Comparison of ENCODE assay signal across 17 cellular contexts in the genomic region with DNA sequence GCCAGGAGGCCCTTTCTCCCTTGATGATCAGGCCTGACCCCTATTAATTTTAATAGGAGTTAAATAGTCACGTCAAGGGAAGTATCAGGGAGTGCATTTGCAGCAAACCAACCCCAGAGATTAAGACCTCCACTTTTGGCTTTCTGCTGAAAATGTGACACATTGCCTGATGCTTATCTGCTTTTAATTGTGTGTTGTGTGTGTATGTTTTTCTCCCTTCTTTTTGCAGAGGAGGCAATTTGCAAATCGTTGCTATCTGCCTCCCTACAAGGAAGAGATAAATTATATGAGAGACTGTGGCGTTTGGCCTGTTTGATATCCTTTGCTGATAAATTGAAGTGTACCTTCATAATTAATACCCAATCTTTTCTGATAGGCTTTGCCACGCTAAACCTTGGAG.
DNase-seq lines count a peak whose midpoint lies in the region; ATAC-seq, FAIRE-seq and TF ChIP-seq lines count a peak whose summit lies in the region.
"Had no signal": no experiment of that assay in that cellular context is flagged by ENCODE, and none has a peak within 500 bp of the region (broad histone marks: within the 10 kb centered on the region; RNA-seq: fewer than 3 reads in every experiment).

No MANE protein-coding gene starts in this region.

- FAIRE-seq in GM12878 (lab: Jason Lieb, UNC), result peak; percentile 47

- H3K9me2 ChIP-seq in PC-3 (replicated peaks; ENCODE audit: low read length), result no peaks in the 10 kb centered on the region

- TF ChIP-seq EP300 in GM12878 (IDR thresholded peaks at IDR 0.05; ENCODE audit: borderline replicate concordance in 1 of 2, control insufficient read depth in 1 of 2, low read depth in 2 of 2, low read length in 2 of 2), result no peak

- H3K79me1 ChIP-seq in H9 (ENCODE audit: insufficient read depth, low read depth, low read length, poor library complexity, severe bottlenecking), result no peaks in the 10 kb centered on the region

- TF ChIP-seq POLR2A in GM12878 (IDR thresholded peaks at IDR 0.05; ENCODE audit: low read depth, low read length), result no peak

- H2AK5ac ChIP-seq in H9 (ENCODE audit: insufficient read length, low read length), result no peak overlapping the region

- H2BK15ac ChIP-seq in H9 (ENCODE audit: low read depth, low read length), result no peak overlapping the region

- H3K18ac ChIP-seq in H9 (ENCODE audit: insufficient read length, low read depth, low read length), result no peak overlapping the region

- peak overlapping the region; percentile 96 for H3K27ac Mint-ChIP-seq in activated T-cell treated with anti-CD3 and anti-CD28 coated beads, Interleukin-2, amount 50 U/mL, for 72 hours
- H3K27ac Mint-ChIP-seq in stimulated activated naive CD8-positive, alpha-beta T cell treated with anti-CD3 and anti-CD28 coated beads, Interleukin-15, amount 100 ng/mL, for 72 hours, result peak overlapping the region; percentile 21 to 97
- H3K27ac Mint-ChIP-seq in H9, result no peak overlapping the region
- H3K27ac Mint-ChIP-seq: mesothelial cell of epicardium had no signal

- no peak overlapping the region for H2BK5ac ChIP-seq in H9 (ENCODE audit: insufficient read length, low read length)

- no peak overlapping the region for H4K8ac ChIP-seq in H9 (replicated peaks; ENCODE audit: insufficient read length, low read depth, low read length)

- H3K14ac ChIP-seq in H9 (ENCODE audit: insufficient read depth, low read length), result no peak overlapping the region

- no peak overlapping the region for H4K5ac ChIP-seq in H9 (ENCODE audit: insufficient read length, low read depth, low read length)

- H3K36me3 ChIP-seq in PC-3 (ENCODE audit: low read depth, low read length), result no peaks in the 10 kb centered on the region
- H3K36me3 ChIP-seq in GM12878 (ENCODE audit: control insufficient read depth in 2 of 2, insufficient read depth in 2 of 2, low read length in 1 of 2), result no peaks in the 10 kb centered on the region
- H3K36me3 ChIP-seq: gastroesophageal sphincter had no signal

- H3K9me3 ChIP-seq in PC-3 (ENCODE audit: low read length) (no peaks in the 10 kb centered on the region), GM12878 (replicated peaks; ENCODE audit: control insufficient read depth, insufficient read depth, low read length) (no peaks in the 10 kb centered on the region), H9 (ENCODE audit: control insufficient read depth, low read depth, low read length) (no peaks in the 10 kb centered on the region)

- BruUV-seq in PC-3 (replicated peaks; lab: Mats Ljungman, UMichigan) (no TSS peak), GM12878 (replicated peaks; lab: Mats Ljungman, UMichigan) (no TSS peak)

- H3K4me1 ChIP-seq in PC-3 (ENCODE audit: insufficient read depth, low read length) (no peaks in the 10 kb centered on the region), GM12878 (ENCODE audit: control insufficient read depth, insufficient read depth, low read length) (no peaks in the 10 kb centered on the region; the same call in 1 of the 2 replicates), H9 (ENCODE audit: insufficient read depth, low read length) (no peaks in the 10 kb centered on the region)
- H3K4me1 ChIP-seq: gastroesophageal sphincter had no signal

- intact Hi-C loops in PC-3 (cut with micrococcal nuclease), result no loop called here
- intact Hi-C loops in GM12878 (cut with micrococcal nuclease; ENCODE audit: unreplicated experiment), result loop anchor here (10.0 kb wide), 2 partner anchors 185 to 315 kb away; no protein-coding TSS in a partner anchor

- H3K27me3 Mint-ChIP-seq in activated T-cell treated with anti-CD3 and anti-CD28 coated beads, Interleukin-2, amount 50 U/mL, for 72 hours (ENCODE audit: low read depth), result no peaks in the 10 kb centered on the region
- no peaks in the 10 kb centered on the region for H3K27me3 Mint-ChIP-seq in stimulated activated naive CD8-positive, alpha-beta T cell treated with anti-CD3 and anti-CD28 coated beads, Interleukin-15, amount 100 ng/mL, for 72 hours
- H3K27me3 Mint-ChIP-seq in H9 (ENCODE audit: low read depth), result no peaks in the 10 kb centered on the region; the same call in 1 of the 2 replicates

- H3K56ac ChIP-seq in H9 (ENCODE audit: insufficient read length, low read depth, low read length), result no peak overlapping the region

- peaks cover 4% of the 10 kb centered on the region in 2 donors for H3K9me3 Mint-ChIP-seq in activated T-cell treated with anti-CD3 and anti-CD28 coated beads, Interleukin-2, amount 50 U/mL, for 72 hours
- H3K9me3 Mint-ChIP-seq in stimulated activated naive CD8-positive, alpha-beta T cell treated with anti-CD3 and anti-CD28 coated beads, Interleukin-15, amount 100 ng/mL, for 72 hours, result peaks cover 13 to 16% of the 10 kb centered on the region in 2 donors
- H3K9me3 Mint-ChIP-seq in H9, result peaks cover 5 to 6% of the 10 kb centered on the region in 2 experiments

- no peak overlapping the region for H3K4ac ChIP-seq in H9 (ENCODE audit: low read depth, low read length)

- H3K36me3 Mint-ChIP-seq in activated T-cell treated with anti-CD3 and anti-CD28 coated beads, Interleukin-2, amount 50 U/mL, for 72 hours (ENCODE audit: insufficient read depth in 2 of 2), result peaks cover 7 to 10% of the 10 kb centered on the region in 2 donors
- H3K36me3 Mint-ChIP-seq in H9 (ENCODE audit: insufficient read depth in 1 of 3, low read depth in 3 of 3), result peaks cover under 1 to 8% (median 3%) of the 10 kb centered on the region in 3 experiments; a peak in 5 of 7 replicates
- H3K36me3 Mint-ChIP-seq: mesothelial cell of epicardium had no signal

- H3K9ac ChIP-seq in PC-3 (ENCODE audit: low read length) (no peak overlapping the region), GM12878 (ENCODE audit: control insufficient read depth, insufficient read depth, low read length) (no peak overlapping the region), H9 (ENCODE audit: extremely low read depth, insufficient read length, low read length) (no peak overlapping the region)

- RAD21 ChIA-PET in GM12878 (lab: Charles Lee; ENCODE audit: unreplicated experiment), result interaction anchor here (0.7 kb wide), 2 partner anchors 27 to 37 kb away, joined by 3 read pairs; no protein-coding TSS in a partner anchor

- H2BK120ac ChIP-seq in H9 (ENCODE audit: low read depth, low read length, poor library complexity, severe bottlenecking), result no peak overlapping the region

- H3K23ac ChIP-seq in H9 (ENCODE audit: insufficient read length, low read depth, low read length), result no peak overlapping the region

- H3K79me2 ChIP-seq in PC-3 (ENCODE audit: low read length) (no peaks in the 10 kb centered on the region), GM12878 (ENCODE audit: control insufficient read depth, insufficient read depth, low read length) (no peaks in the 10 kb centered on the region), H9 (ENCODE audit: insufficient read depth, low read length) (no peaks in the 10 kb centered on the region)

- H3K4me3 Mint-ChIP-seq in activated T-cell treated with anti-CD3 and anti-CD28 coated beads, Interleukin-2, amount 50 U/mL, for 72 hours, result peak overlapping the region; percentile 72 to 93
- H3K4me3 Mint-ChIP-seq in stimulated activated naive CD8-positive, alpha-beta T cell treated with anti-CD3 and anti-CD28 coated beads, Interleukin-15, amount 100 ng/mL, for 72 hours, result peak overlapping the region; percentile 82 to 90
- H3K4me3 Mint-ChIP-seq in H9, result no peak overlapping the region
- H3K4me3 Mint-ChIP-seq: brain, mesothelial cell of epicardium had no signal

- H2AFZ ChIP-seq in PC-3 (ENCODE audit: low read length), result no peak overlapping the region
- no peak overlapping the region for H2AFZ ChIP-seq in GM12878 (ENCODE audit: control insufficient read depth, low read depth, low read length)
- no peak overlapping the region for H2AFZ ChIP-seq in H9 (ENCODE audit: low read length)
- H2AFZ ChIP-seq: PC-9 had no signal

- H4K91ac ChIP-seq in H9 (ENCODE audit: insufficient read length, low read depth, low read length), result no peak overlapping the region

- H2BK12ac ChIP-seq in H9 (ENCODE audit: insufficient read length, low read depth, low read length), result no peak overlapping the region

- no peaks in the 10 kb centered on the region for H3K27me3 ChIP-seq in PC-3 (ENCODE audit: low read length)
- H3K27me3 ChIP-seq in GM12878 (replicated peaks in 1 of 2; ENCODE audit: control insufficient read depth in 2 of 2, insufficient read depth in 2 of 2, low read length in 1 of 2), result no peaks in the 10 kb centered on the region
- no peaks in the 10 kb centered on the region for H3K27me3 ChIP-seq in H9 (ENCODE audit: insufficient read depth, low read length)
- H3K27me3 ChIP-seq: gastroesophageal sphincter had no signal

- SMC1A ChIA-PET in GM12878 (lab: Charles Lee; ENCODE audit: uncharacterized antibody, unreplicated experiment), result interaction anchor here (0.7 to 1.3 kb wide), 2 partner anchors 78 to 168 kb away, joined by 3 read pairs; no protein-coding TSS in a partner anchor

- POLR2A ChIA-PET in PC-3 (lab: Charles Lee; ENCODE audit: unreplicated experiment), result no interaction called here
- POLR2A ChIA-PET in GM12878 (lab: Charles Lee), result interaction anchor here (0.7 kb wide), 1 partner anchor 919 kb away, joined by 6 read pairs; no protein-coding TSS in a partner anchor

- WGBS in GM12878 (ENCODE audit: insufficient coverage, insufficient replicate concordance, low lambda C conversion rate, missing lambda C conversion rate), result 21% methylated on average over 4 of the region's 4 CpGs
- no CpG with 5 or more reads among the region's 4 CpGs for WGBS in H9 (ENCODE audit: extremely low coverage, insufficient read length, low lambda C conversion rate)

- H3F3A ChIP-seq in PC-3 (ENCODE audit: low read length, unreplicated experiment), result no peaks in the 10 kb centered on the region

- no peak for TF ChIP-seq CTCF in PC-3 (conservative IDR thresholded peaks at IDR 0.05; ENCODE audit: low read depth, low read length)
- no peak for TF ChIP-seq CTCF in GM12878 (IDR thresholded peaks at IDR 0.05 in 2 of 3, conservative IDR thresholded peaks at IDR 0.05 in 1 of 3; ENCODE audit: control insufficient read depth in 2 of 3, extremely low read depth in 1 of 3, insufficient read depth in 1 of 3, low read depth in 3 of 3, low read length in 3 of 3)
- TF ChIP-seq CTCF in H9 (conservative IDR thresholded peaks at IDR 0.05), result no peak

- H3K4me3 ChIP-seq in PC-3 (ENCODE audit: low read length) (peak overlapping the region; percentile 26; the same call in 1 of the 2 replicates), GM12878 (no peak overlapping the region)
- H3K4me3 ChIP-seq: gastroesophageal sphincter, PC-9 had no signal

- H4K20me1 ChIP-seq in PC-3 (ENCODE audit: low read length), result no peaks in the 10 kb centered on the region
- no peaks in the 10 kb centered on the region for H4K20me1 ChIP-seq in GM12878 (ENCODE audit: control insufficient read depth, insufficient read depth)
- H4K20me1 ChIP-seq in H9 (ENCODE audit: control insufficient read depth, insufficient read depth, insufficient read length), result no peaks in the 10 kb centered on the region

- H3K4me2 ChIP-seq in PC-3 (ENCODE audit: low read length) (peak overlapping the region; percentile 63), GM12878 (ENCODE audit: control insufficient read depth, insufficient read depth) (no peak overlapping the region), H9 (ENCODE audit: insufficient read depth, insufficient read length, low read length) (no peak overlapping the region)
- H3K4me2 ChIP-seq: PC-9 had no signal

- H3K23me2 ChIP-seq in H9 (ENCODE audit: insufficient read length, low read depth, low read length, poor library complexity, severe bottlenecking), result no peaks in the 10 kb centered on the region

- TF ChIP-seq RAD21 in GM12878 (IDR thresholded peaks at IDR 0.05; ENCODE audit: insufficient read depth, low read depth, low read length), result no peak

- in situ Hi-C loops in GM12878 (cut with MboI), result no loop called here

- H3T11ph ChIP-seq in H9 (ENCODE audit: low read length), result no peak overlapping the region

- H3K4me1 Mint-ChIP-seq in activated T-cell treated with anti-CD3 and anti-CD28 coated beads, Interleukin-2, amount 50 U/mL, for 72 hours (ENCODE audit: low read depth), result peaks cover 48% of the 10 kb centered on the region
- H3K4me1 Mint-ChIP-seq in stimulated activated naive CD8-positive, alpha-beta T cell treated with anti-CD3 and anti-CD28 coated beads, Interleukin-15, amount 100 ng/mL, for 72 hours, result peaks cover 50% of the 10 kb centered on the region
- peaks cover 17 to 19% of the 10 kb centered on the region in 2 experiments for H3K4me1 Mint-ChIP-seq in H9

- no peak for ATAC-seq in activated T-cell treated with anti-CD3 and anti-CD28 coated beads, Interleukin-2, amount 50 U/mL, for 72 hours (replicated peaks in 1 of 2)
- no peak for ATAC-seq in PC-3
- no peak for ATAC-seq in GM12878
- no peak for ATAC-seq in stimulated activated naive CD8-positive, alpha-beta T cell treated with anti-CD3 and anti-CD28 coated beads, Interleukin-15, amount 100 ng/mL, for 72 hours
- ATAC-seq in GM21367 (IDR thresholded peaks at IDR 0.05; ENCODE audit: unreplicated experiment), result no peak
- ATAC-seq: gastroesophageal sphincter, left colon had no signal

- no peak overlapping the region for H2BK20ac ChIP-seq in H9 (ENCODE audit: low read depth, low read length, poor library complexity, severe bottlenecking)

- H3K27ac ChIP-seq in PC-3 (ENCODE audit: low read length) (no peak overlapping the region), GM12878 (ENCODE audit: control insufficient read depth, insufficient read depth) (no peak overlapping the region), H9 (ENCODE audit: insufficient read length, low read depth, low read length) (no peak overlapping the region)
- H3K27ac ChIP-seq: gastroesophageal sphincter, PC-9 had no signal

- CTCF ChIA-PET in PC-3 (lab: Charles Lee), result no interaction called here
- CTCF ChIA-PET in GM12878 (lab: Yijun Ruan, JAX), result interaction anchor here (0.6 to 0.7 kb wide), 2 partner anchors 121 to 367 kb away, joined by 3 to 4 read pairs; no protein-coding TSS in a partner anchor

- no peak for DNase-seq in activated T-cell treated with anti-CD3 and anti-CD28 coated beads, Interleukin-2, amount 50 U/mL, for 72 hours
- DNase-seq in activated T-cell treated with anti-CD3 and anti-CD28 coated beads, Interleukin-2, amount 50 U/mL, for 48 hours, result no peak
- no peak for DNase-seq in PC-3
- DNase-seq in GM12878 (ENCODE audit: low read depth, low spot score), result no peak
- no peak for DNase-seq in stimulated activated naive CD8-positive, alpha-beta T cell treated with anti-CD3 and anti-CD28 coated beads, Interleukin-15, amount 100 ng/mL, for 72 hours
- DNase-seq in H9, result no peak
- no peak for DNase-seq in stimulated activated naive CD4-positive, alpha-beta T cell (lab: John Stamatoyannopoulos, UW)
- DNase-seq: activated CD4-positive, alpha-beta T cell treated with anti-CD3 and anti-CD28 coated beads for 4 hours; activated effector memory CD4-positive, alpha-beta T cell treated with anti-CD3 and anti-CD28 coated beads, Interleukin-2, amount 50 U/mL, for 16 hours; left colon; NCI-H1092; NCI-H748 treated with DMSO at 0.1 percent for 48 hours; PC-9 had no signal

Comparison
In these comparisons a context has a peak if more than half of its experiments do, and no peak if none do; other contexts are left out.
1. H3K27ac Mint-ChIP-seq: peak in activated T-cell treated with anti-CD3 and anti-CD28 coated beads, Interleukin-2, amount 50 U/mL, for 72 hours (single experiment) and stimulated activated naive CD8-positive, alpha-beta T cell treated with anti-CD3 and anti-CD28 coated beads, Interleukin-15, amount 100 ng/mL, for 72 hours (2 of 2); none in H9 (0 of 3).
2. H3K4me3 Mint-ChIP-seq: peak in activated T-cell treated with anti-CD3 and anti-CD28 coated beads, Interleukin-2, amount 50 U/mL, for 72 hours (2 of 2) and stimulated activated naive CD8-positive, alpha-beta T cell treated with anti-CD3 and anti-CD28 coated beads, Interleukin-15, amount 100 ng/mL, for 72 hours (2 of 2); none in H9 (0 of 2).